Comparison of ENCODE assay signal across 8 cellular contexts in the genomic region with DNA sequence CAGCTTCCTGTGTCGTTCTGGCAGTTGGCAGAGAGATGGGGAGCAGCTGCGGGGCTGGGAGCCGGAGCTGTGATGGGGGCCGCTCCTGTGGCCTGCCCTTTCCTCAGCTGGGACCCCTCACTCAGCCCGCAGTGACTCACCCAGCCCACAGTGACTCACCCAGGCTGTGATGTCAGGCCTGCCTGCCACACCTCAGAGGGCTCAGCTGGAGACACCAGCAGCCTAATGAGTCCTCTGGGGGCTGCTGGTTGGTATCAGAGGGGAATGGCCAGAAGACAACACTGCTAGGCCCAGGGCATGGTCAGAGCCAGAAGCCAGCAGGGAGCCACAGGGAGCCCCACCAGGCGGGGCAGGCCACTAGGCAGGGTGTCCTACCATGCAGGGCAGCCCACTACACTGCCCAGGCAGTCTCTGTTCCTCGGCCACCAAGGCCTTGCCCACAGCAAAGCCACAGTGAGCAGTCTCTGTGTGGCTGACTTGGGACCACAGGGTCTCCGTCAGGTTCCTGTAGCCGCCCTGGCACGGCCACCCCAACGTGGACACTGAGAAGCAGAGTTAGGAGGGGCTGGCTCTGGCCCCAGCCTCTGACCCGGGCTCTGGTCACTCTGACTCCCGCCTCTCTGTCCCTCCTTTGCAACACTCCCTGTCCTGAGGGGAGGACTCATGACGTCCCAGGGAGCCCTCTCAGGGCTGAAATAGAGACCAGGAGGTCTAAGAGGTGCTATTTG. TPM values are rescaled to one million over a fixed set of nuclear protein-coding genes. Genes with fewer than 3 reads are reported as not detected.
A peak's percentile ranks its signal among the peaks of the same experiment; 100 is the strongest.
DNase-seq lines count a peak whose midpoint lies in the region; ATAC-seq and TF ChIP-seq lines count a peak whose summit lies in the region.

No MANE protein-coding gene starts in this region.

- POLR2A ChIA-PET in activated CD4-positive, alpha-beta memory T cell treated with anti-CD3 and anti-CD28 coated beads, Interleukin-2, amount 10 ng/mL, durations not matched to agents 7 days and 5 days (lab: Charles Lee) = interaction anchor here (0.8 to 3.2 kb wide), 8 partner anchors 11 to 223 kb away, joined by 3 to 15 read pairs (median 6); no protein-coding TSS in a partner anchor

- H3K27me3 ChIP-seq in vagina = no peaks in the 10 kb centered on the region

- H3K9me3 Mint-ChIP-seq in activated CD4-positive, alpha-beta memory T cell treated with anti-CD3 and anti-CD28 coated beads, Interleukin-2, amount 10 ng/mL, durations not matched to agents 7 days and 5 days = no peaks in the 10 kb centered on the region
- H3K9me3 Mint-ChIP-seq in effector memory CD8-positive, alpha-beta T cell = no peaks in the 10 kb centered on the region
- no peaks in the 10 kb centered on the region for H3K9me3 Mint-ChIP-seq in progenitor cell of endocrine pancreas (ENCODE audit: low read depth)

- H3K36me3 Mint-ChIP-seq in activated CD4-positive, alpha-beta memory T cell treated with anti-CD3 and anti-CD28 coated beads, Interleukin-2, amount 10 ng/mL, durations not matched to agents 7 days and 5 days (ENCODE audit: low read depth) = no peaks in the 10 kb centered on the region
- peaks cover 6% of the 10 kb centered on the region for H3K36me3 Mint-ChIP-seq in effector memory CD8-positive, alpha-beta T cell (ENCODE audit: insufficient read depth)
- no peaks in the 10 kb centered on the region for H3K36me3 Mint-ChIP-seq in progenitor cell of endocrine pancreas (ENCODE audit: insufficient read depth)

- CTCF ChIA-PET in activated CD4-positive, alpha-beta memory T cell treated with anti-CD3 and anti-CD28 coated beads, Interleukin-2, amount 10 ng/mL, durations not matched to agents 7 days and 5 days (lab: Charles Lee) = interaction anchor here (1.0 to 3.0 kb wide), 9 partner anchors 12 to 225 kb away, joined by 3 to 17 read pairs (median 5); no protein-coding TSS in a partner anchor

- H3K27ac ChIP-seq in vagina = peak overlapping the region; percentile 60

- H3K4me1 Mint-ChIP-seq in activated CD4-positive, alpha-beta memory T cell treated with anti-CD3 and anti-CD28 coated beads, Interleukin-2, amount 10 ng/mL, durations not matched to agents 7 days and 5 days = peaks cover 53% of the 10 kb centered on the region
- H3K4me1 Mint-ChIP-seq in effector memory CD8-positive, alpha-beta T cell (ENCODE audit: low read depth in 2 of 2) = peaks cover 36 to 54% of the 10 kb centered on the region in 2 donors
- H3K4me1 Mint-ChIP-seq in progenitor cell of endocrine pancreas (ENCODE audit: low read depth) = peaks cover 54% of the 10 kb centered on the region

- no peak for TF ChIP-seq POLR2A in vagina (IDR thresholded peaks at IDR 0.05)

- H3K4me3 Mint-ChIP-seq in activated CD4-positive, alpha-beta memory T cell treated with anti-CD3 and anti-CD28 coated beads, Interleukin-2, amount 10 ng/mL, durations not matched to agents 7 days and 5 days = no peak overlapping the region
- H3K4me3 Mint-ChIP-seq in effector memory CD8-positive, alpha-beta T cell = peak overlapping the region; percentile 62 to 78
- H3K4me3 Mint-ChIP-seq in progenitor cell of endocrine pancreas (ENCODE audit: low read depth) = no peak overlapping the region

- H3K9me3 ChIP-seq in vagina = no peaks in the 10 kb centered on the region

- H3K4me1 ChIP-seq in vagina = peaks cover 52% of the 10 kb centered on the region

- no peaks in the 10 kb centered on the region for H3K36me3 ChIP-seq in vagina

- H3K27ac Mint-ChIP-seq in activated CD4-positive, alpha-beta memory T cell treated with anti-CD3 and anti-CD28 coated beads, Interleukin-2, amount 10 ng/mL, durations not matched to agents 7 days and 5 days = peak overlapping the region; percentile 74
- H3K27ac Mint-ChIP-seq in effector memory CD8-positive, alpha-beta T cell = peak overlapping the region; percentile 90 to 92
- H3K27ac Mint-ChIP-seq in progenitor cell of endocrine pancreas = peak overlapping the region; percentile 56

- TF ChIP-seq CTCF in progenitor cell of endocrine pancreas (IDR thresholded peaks at IDR 0.05; ENCODE audit: unreplicated experiment) = no peak
- no peak for TF ChIP-seq CTCF in vagina (IDR thresholded peaks at IDR 0.05)

- ATAC-seq in GM18498 (IDR thresholded peaks at IDR 0.05; ENCODE audit: unreplicated experiment) (peak; percentile 48), HG03469 (IDR thresholded peaks at IDR 0.05; ENCODE audit: unreplicated experiment) (peak; percentile 65), GM21360 (IDR thresholded peaks at IDR 0.05; ENCODE audit: unreplicated experiment) (no peak)
- ATAC-seq in effector memory CD8-positive, alpha-beta T cell (replicated peaks) = peak; percentile 95

- H3K4me3 ChIP-seq in vagina = no peak overlapping the region

- DNase-seq in activated CD4-positive, alpha-beta memory T cell treated with anti-CD3 and anti-CD28 coated beads, Interleukin-2, amount 10 ng/mL, durations not matched to agents 7 days and 5 days = peak; percentile 85
- DNase-seq in effector memory CD8-positive, alpha-beta T cell = peak; percentile 77 to 78 (median 77)
- DNase-seq in progenitor cell of endocrine pancreas (ENCODE audit: low spot score, unreplicated experiment) (no peak), vagina (ENCODE audit: extremely low spot score in 2 of 2) (peak in 1 of 2 donors; percentile 90), RPMI8226 (no peak)

- intact Hi-C loops in vagina (cut with DNase I) = no loop called here

- H3K27me3 Mint-ChIP-seq in activated CD4-positive, alpha-beta memory T cell treated with anti-CD3 and anti-CD28 coated beads, Interleukin-2, amount 10 ng/mL, durations not matched to agents 7 days and 5 days = no peaks in the 10 kb centered on the region
- H3K27me3 Mint-ChIP-seq in effector memory CD8-positive, alpha-beta T cell = no peaks in the 10 kb centered on the region
- H3K27me3 Mint-ChIP-seq in progenitor cell of endocrine pancreas = no peaks in the 10 kb centered on the region

RNA-seq across cellular contexts. Expression of a gene that starts 4.3 kb away (rescaled TPM):
- under 1 TPM; 0.33 to 0.48 TPM for total RNA-seq in activated CD4-positive, alpha-beta memory T cell treated with anti-CD3 and anti-CD28 coated beads, Interleukin-2, amount 10 ng/mL, durations not matched to agents 7 days and 5 days
- total RNA-seq in progenitor cell of endocrine pancreas (7.4 and 7.7 TPM in 2 replicates), vagina (2.7 TPM)

RNA-seq across cellular contexts. Expression of a gene that starts 31.8 kb away (rescaled TPM):
- total RNA-seq in activated CD4-positive, alpha-beta memory T cell treated with anti-CD3 and anti-CD28 coated beads, Interleukin-2, amount 10 ng/mL, durations not matched to agents 7 days and 5 days = under 1 TPM in 1 of 2 experiments, not detected in 1; 0.03 TPM
- total RNA-seq in progenitor cell of endocrine pancreas (2.1 and 2.7 TPM in 2 replicates), vagina (0.25 TPM)

RNA-seq across cellular contexts. Expression of a gene that starts 47.7 kb away (rescaled TPM):
- total RNA-seq in activated CD4-positive, alpha-beta memory T cell treated with anti-CD3 and anti-CD28 coated beads, Interleukin-2, amount 10 ng/mL, durations not matched to agents 7 days and 5 days = not detected
- total RNA-seq in progenitor cell of endocrine pancreas = 26.1 and 28.5 TPM in 2 replicates
- total RNA-seq in vagina = 75.4 TPM

Comparison
In these comparisons a context has a peak if more than half of its experiments do, and no peak if none do; other contexts are left out.
1. DNase-seq: peak in activated CD4-positive, alpha-beta memory T cell treated with anti-CD3 and anti-CD28 coated beads, Interleukin-2, amount 10 ng/mL, durations not matched to agents 7 days and 5 days (single experiment) and effector memory CD8-positive, alpha-beta T cell (3 of 3); none in progenitor cell of endocrine pancreas (single experiment) and RPMI8226 (single experiment).
2. H3K4me3 Mint-ChIP-seq: peak in effector memory CD8-positive, alpha-beta T cell (2 of 2); none in activated CD4-positive, alpha-beta memory T cell treated with anti-CD3 and anti-CD28 coated beads, Interleukin-2, amount 10 ng/mL, durations not matched to agents 7 days and 5 days (single experiment) and progenitor cell of endocrine pancreas (single experiment).
3. RNA of a gene that starts 47.7 kb away (total RNA-seq): 75.4 TPM in vagina (single experiment) and 26.1 to 28.5 TPM in progenitor cell of endocrine pancreas; not detected in activated CD4-positive, alpha-beta memory T cell treated with anti-CD3 and anti-CD28 coated beads, Interleukin-2, amount 10 ng/mL, durations not matched to agents 7 days and 5 days; every median in the first group is over 10 times any median in the second.
4. Peak in every context shown above with its lines, with median percentiles within 50 percentile points of each other: H3K27ac Mint-ChIP-seq.